Comparison of ENCODE assay signal across 8 cellular contexts in genomic region chr1:154220970-154221814, GRCh38. TPM values are rescaled to one million over a fixed set of nuclear protein-coding genes. Genes with fewer than 3 reads are reported as not detected.
DNase-seq lines count a peak whose midpoint lies in the region; ATAC-seq and TF ChIP-seq lines count a peak whose summit lies in the region.

No MANE protein-coding gene starts in this region.

- TF ChIP-seq CTCF in Peyer's patch (IDR thresholded peaks at IDR 0.05), result no peak

- ATAC-seq in HG02943 (IDR thresholded peaks at IDR 0.05; ENCODE audit: low read depth, unreplicated experiment), result peak; percentile 19

- DNase-seq in NCI-H2196 (lab: John Stamatoyannopoulos, UW; ENCODE audit: unreplicated experiment) (peak; percentile 33), NCI-H2196 treated with DMSO at 0.1 percent for 48 hours (lab: John Stamatoyannopoulos, UW; ENCODE audit: unreplicated experiment) (no peak), Peyer's patch (peak; percentile 53 to 78 (median 77)), foreskin melanocyte (peak; percentile 21), nucleus accumbens (lab: John Stamatoyannopoulos, UW) (peak in 48 of 56 donors; percentile 4 to 81 (median 66)), superior temporal gyrus (ENCODE audit: extremely low spot score) (peak; percentile 40)
- DNase-seq in activated effector memory CD4-positive, alpha-beta T cell treated with Interleukin-2 at 50 U/mL for 16 hours, result peak; percentile 67

- H3K9me3 ChIP-seq in Peyer's patch, result no peaks in the 10 kb centered on the region

- peak overlapping the region; percentile 66 to 98 (median 80) for H3K4me3 ChIP-seq in Peyer's patch

- H3K27me3 ChIP-seq in Peyer's patch, result no peaks in the 10 kb centered on the region

- H3K4me1 ChIP-seq in Peyer's patch, result peaks cover 0 to 32% (median 10%) of the 10 kb centered on the region in 4 donors

- peaks cover 0 to 32% (median 4%) of the 10 kb centered on the region in 3 donors for H3K36me3 ChIP-seq in Peyer's patch

- no peak for TF ChIP-seq POLR2A in Peyer's patch (IDR thresholded peaks at IDR 0.05)

- peak overlapping the region; percentile 94 to 99 (median 97) for H3K27ac ChIP-seq in Peyer's patch

RNA-seq across cellular contexts. Expression of gene UBAP2L, which starts 0.4 kb away (rescaled TPM):
- 100 to 1,000 TPM in 1 of 4 donors, 10 to 100 TPM in 3; 48.9 to 169 (median 71.2) TPM for total RNA-seq in Peyer's patch

RNA-seq across cellular contexts. Expression of gene CFAP141, which starts 15.1 kb away (rescaled TPM):
- total RNA-seq in Peyer's patch, result not detected

RNA-seq across cellular contexts. Expression of gene TPM3, which starts 29.3 kb away (rescaled TPM):
- total RNA-seq in Peyer's patch, result 100 to 1,000 TPM; 200 to 451 (median 280) TPM

RNA-seq across cellular contexts. Expression of gene HAX1, which starts 51.2 kb away (rescaled TPM):
- 100 to 1,000 TPM in 1 of 4 donors, 10 to 100 TPM in 3; 71.8 to 125 (median 75.6) TPM for total RNA-seq in Peyer's patch
